In genomic region chr3:183520295-183520694, GRCh38 we compare ENCODE assay signal across 14 cellular contexts. TPM values are rescaled to one million over a fixed set of nuclear protein-coding genes. Genes with fewer than 3 reads are reported as not detected.
DNase-seq lines count a peak whose midpoint lies in the region; ATAC-seq, FAIRE-seq and TF ChIP-seq lines count a peak whose summit lies in the region.
"Not testable (repeated sequence)": the region's sequence is repeated elsewhere in the genome, so short reads cannot be mapped to it uniquely, and the experiment has no call there.
"Had no signal": no experiment of that assay in that cellular context is flagged by ENCODE, and none has a peak within 500 bp of the region (broad histone marks: within the 10 kb centered on the region; RNA-seq: fewer than 3 reads in every experiment).

No MANE protein-coding gene starts in this region.

- FAIRE-seq in K562 (lab: Jason Lieb, UNC) = not testable (repeated sequence)

- H3K9me3 ChIP-seq in CD8-positive, alpha-beta T cell (ENCODE audit: low read length); MM.1S (replicated peaks; ENCODE audit: insufficient read depth, low read length); K562 (replicated peaks; ENCODE audit: control insufficient read depth, insufficient read depth, low read depth, low read length): not testable (repeated sequence)

- peak overlapping the region; percentile 80; the same call in 1 of the 2 replicates for H3K9ac ChIP-seq in MM.1S (ENCODE audit: low read length)
- peak overlapping the region in 1 of 2 experiments; percentile 45; a peak in 1 of 4 replicates for H3K9ac ChIP-seq in K562 (ENCODE audit: insufficient read depth in 1 of 2, low read depth in 2 of 2, low read length in 2 of 2)

- H2AFZ ChIP-seq in MM.1S (ENCODE audit: low read length) = not testable (repeated sequence)
- 0 out of 2 replicates have a peak overlapping the region, but pooled peaks have one; percentile 53 for H2AFZ ChIP-seq in K562 (ENCODE audit: low read depth, low read length)

- not testable (repeated sequence) for H3K9me1 ChIP-seq in K562 (ENCODE audit: control insufficient read depth, insufficient read depth, low read length)

- H3F3A ChIP-seq in MM.1S (ENCODE audit: insufficient read depth, low read length) = peaks cover 61% of the 10 kb centered on the region

- H3K4me2 ChIP-seq in MM.1S (ENCODE audit: low read depth, low read length) (peak overlapping the region; percentile 89), K562 (ENCODE audit: insufficient read depth, low read length) (peak overlapping the region; percentile 24; the same call in 1 of the 2 replicates)

- TF ChIP-seq POLR2A in K562 (conservative IDR thresholded peaks at IDR 0.05) = not testable (repeated sequence)

- H3K4me3 Mint-ChIP-seq in CD8-positive, alpha-beta T cell; T-helper 1 cell treated with Interleukin-12 subunit alpha and Interleukin-12 subunit beta and Interleukin-4 antibody, amounts not matched to agents 30 μg/mL and 1 μg/mL, for 36 hours; activated CD4-positive, alpha-beta memory T cell treated with anti-CD3 and anti-CD28 coated beads for 36 hours; neural crest cell; stimulated activated naive B cell treated with anti-CD40 and anti-IgM and Interleukin-4, amounts not matched to agents 10 μg/mL and 1 μg/mL and 100 μg/mL, for 72 hours: not testable (repeated sequence)

- H3K27ac Mint-ChIP-seq in CD8-positive, alpha-beta T cell = peak overlapping the region; percentile 58
- peak overlapping the region; percentile 12 for H3K27ac Mint-ChIP-seq in T-helper 1 cell treated with Interleukin-12 subunit alpha and Interleukin-12 subunit beta and Interleukin-4 antibody, amounts not matched to agents 30 μg/mL and 1 μg/mL, for 36 hours
- not testable (repeated sequence) for H3K27ac Mint-ChIP-seq in activated CD4-positive, alpha-beta memory T cell treated with anti-CD3 and anti-CD28 coated beads for 36 hours
- H3K27ac Mint-ChIP-seq in neural crest cell (ENCODE audit: unreplicated experiment) = peak overlapping the region; percentile 4
- peak overlapping the region; percentile 7 for H3K27ac Mint-ChIP-seq in stimulated activated naive B cell treated with anti-CD40 and anti-IgM and Interleukin-4, amounts not matched to agents 10 μg/mL and 1 μg/mL and 100 μg/mL, for 72 hours

- not testable (repeated sequence) for H3K9me3 Mint-ChIP-seq in CD8-positive, alpha-beta T cell; T-helper 1 cell treated with Interleukin-12 subunit alpha and Interleukin-12 subunit beta and Interleukin-4 antibody, amounts not matched to agents 30 μg/mL and 1 μg/mL, for 36 hours; activated CD4-positive, alpha-beta memory T cell treated with anti-CD3 and anti-CD28 coated beads for 36 hours; neural crest cell; stimulated activated naive B cell treated with anti-CD40 and anti-IgM and Interleukin-4, amounts not matched to agents 10 μg/mL and 1 μg/mL and 100 μg/mL, for 72 hours

- ATAC-seq in CD8-positive, alpha-beta T cell; K562; stimulated activated naive B cell treated with anti-CD40 and anti-IgM and Interleukin-4, amounts not matched to agents 10 μg/mL and 1 μg/mL and 100 μg/mL, for 72 hours (replicated peaks): not testable (repeated sequence)

- H3K36me3 ChIP-seq in CD8-positive, alpha-beta T cell (ENCODE audit: insufficient read depth, low read length) = peaks cover 15% of the 10 kb centered on the region
- not testable (repeated sequence) for H3K36me3 ChIP-seq in MM.1S (replicated peaks; ENCODE audit: insufficient read depth, low read length); K562 (ENCODE audit: control insufficient read depth, insufficient read depth, low read length)

- in situ Hi-C loops in K562 (cut with MboI) = not testable (repeated sequence)

- not testable (repeated sequence) for H3K27me3 ChIP-seq in CD8-positive, alpha-beta T cell (ENCODE audit: insufficient read depth, low read length); MM.1S (replicated peaks; ENCODE audit: insufficient read depth, low read length); K562 (ENCODE audit: control insufficient read depth in 2 of 2, insufficient read depth in 2 of 2, low read length in 2 of 2)

- peaks cover 39% of the 10 kb centered on the region for H3K4me1 ChIP-seq in CD8-positive, alpha-beta T cell (ENCODE audit: insufficient read depth, low read length)
- H3K4me1 ChIP-seq in MM.1S (ENCODE audit: low read length) = peaks cover 74% of the 10 kb centered on the region
- peaks cover 12 to 38% of the 10 kb centered on the region in 2 experiments; a peak in 4 of 5 replicates for H3K4me1 ChIP-seq in K562 (replicated peaks in 1 of 2; ENCODE audit: control insufficient read depth in 2 of 2, insufficient read depth in 2 of 2, low read length in 2 of 2)

- H3K79me2 ChIP-seq in MM.1S (ENCODE audit: low read length) = peaks cover 87% of the 10 kb centered on the region
- H3K79me2 ChIP-seq in K562 (ENCODE audit: control insufficient read depth, insufficient read depth, low read length) = not testable (repeated sequence)

- not testable (repeated sequence) for TF ChIP-seq CTCF in CD8-positive, alpha-beta T cell (IDR thresholded peaks at IDR 0.05); MM.1S (IDR thresholded peaks at IDR 0.05; ENCODE audit: low read length); K562 (IDR thresholded peaks at IDR 0.05 in 2 of 3, conservative IDR thresholded peaks at IDR 0.05 in 1 of 3; ENCODE audit: insufficient read depth in 2 of 3, low read depth in 1 of 3, low read length in 3 of 3); neural crest cell (conservative IDR thresholded peaks at IDR 0.05)

- DNase-seq in CD8-positive, alpha-beta T cell; MM.1S; K562 (ENCODE audit: extremely low read depth in 1 of 4, low spot score in 3 of 4); neural crest cell (ENCODE audit: low read depth, low spot score); stimulated activated naive B cell treated with anti-CD40 and anti-IgM and Interleukin-4, amounts not matched to agents 10 μg/mL and 1 μg/mL and 100 μg/mL, for 72 hours: not testable (repeated sequence)
- DNase-seq in activated CD4-positive, alpha-beta memory T cell treated with anti-CD3 and anti-CD28 coated beads for 36 hours = peak; percentile 2
- peak; percentile 11 for DNase-seq in mesenteric fat pad (ENCODE audit: low spot score)

- not testable (repeated sequence) for H3K4me3 ChIP-seq in CD8-positive, alpha-beta T cell (ENCODE audit: low read depth, low read length); K562
- peak overlapping the region; percentile 36 for H3K4me3 ChIP-seq in MM.1S (ENCODE audit: low read length)

- TF ChIP-seq RAD21 in K562 (CRISPR knock-in tag; conservative IDR thresholded peaks at IDR 0.05 in 1 of 2, IDR thresholded peaks at IDR 0.05 in 1 of 2) = not testable (repeated sequence)

- not testable (repeated sequence) for TF ChIP-seq EP300 in K562 (IDR thresholded peaks at IDR 0.05; ENCODE audit: low read length)

- H3K27me3 Mint-ChIP-seq in CD8-positive, alpha-beta T cell (ENCODE audit: low read depth); T-helper 1 cell treated with Interleukin-12 subunit alpha and Interleukin-12 subunit beta and Interleukin-4 antibody, amounts not matched to agents 30 μg/mL and 1 μg/mL, for 36 hours (ENCODE audit: low read depth); activated CD4-positive, alpha-beta memory T cell treated with anti-CD3 and anti-CD28 coated beads for 36 hours; neural crest cell (ENCODE audit: low read depth); stimulated activated naive B cell treated with anti-CD40 and anti-IgM and Interleukin-4, amounts not matched to agents 10 μg/mL and 1 μg/mL and 100 μg/mL, for 72 hours: not testable (repeated sequence)

- not testable (repeated sequence) for H3K9me2 ChIP-seq in MM.1S (replicated peaks; ENCODE audit: insufficient read depth, low read length)

- intact Hi-C loops in CD8-positive, alpha-beta T cell (cut with DNase I, micrococcal nuclease); activated CD4-positive, alpha-beta memory T cell treated with anti-CD3 and anti-CD28 coated beads for 36 hours (cut with micrococcal nuclease); K562 (cut with micrococcal nuclease): not testable (repeated sequence)

- peaks cover 57% of the 10 kb centered on the region for H3K36me3 Mint-ChIP-seq in CD8-positive, alpha-beta T cell
- H3K36me3 Mint-ChIP-seq in T-helper 1 cell treated with Interleukin-12 subunit alpha and Interleukin-12 subunit beta and Interleukin-4 antibody, amounts not matched to agents 30 μg/mL and 1 μg/mL, for 36 hours (ENCODE audit: low read depth) = peaks cover 38% of the 10 kb centered on the region
- H3K36me3 Mint-ChIP-seq in activated CD4-positive, alpha-beta memory T cell treated with anti-CD3 and anti-CD28 coated beads for 36 hours = peaks cover 46% of the 10 kb centered on the region
- H3K36me3 Mint-ChIP-seq in neural crest cell (ENCODE audit: low read depth) = not testable (repeated sequence)
- H3K36me3 Mint-ChIP-seq in stimulated activated naive B cell treated with anti-CD40 and anti-IgM and Interleukin-4, amounts not matched to agents 10 μg/mL and 1 μg/mL and 100 μg/mL, for 72 hours = peaks cover 43 to 69% of the 10 kb centered on the region in 2 donors

- WGBS in K562 (ENCODE audit: insufficient coverage, low coverage, missing lambda C conversion rate) = 25% methylated on average over 7 of the region's 8 CpGs

- BruUV-seq in K562 (replicated peaks; lab: Mats Ljungman, UMichigan) = not testable (repeated sequence)

- CTCF ChIA-PET in CD8-positive, alpha-beta T cell (lab: Charles Lee); activated CD4-positive, alpha-beta memory T cell treated with anti-CD3 and anti-CD28 coated beads for 36 hours (lab: Charles Lee); K562 (lab: Yijun Ruan, JAX; ENCODE audit: low intra/inter-chr PET ratio): not testable (repeated sequence)

- not testable (repeated sequence) for H4K20me1 ChIP-seq in MM.1S (ENCODE audit: insufficient read depth, low read length); K562 (replicated peaks; ENCODE audit: control insufficient read depth, insufficient read depth, low read length)

- H3K27ac ChIP-seq in CD8-positive, alpha-beta T cell (ENCODE audit: low read depth, low read length); K562 (ENCODE audit: extremely low read depth, low read depth, low read length): not testable (repeated sequence)
- H3K27ac ChIP-seq in MM.1S (ENCODE audit: low read length) = peak overlapping the region; percentile 94

- peaks cover 50% of the 10 kb centered on the region for H3K4me1 Mint-ChIP-seq in CD8-positive, alpha-beta T cell (ENCODE audit: low read depth)
- H3K4me1 Mint-ChIP-seq in T-helper 1 cell treated with Interleukin-12 subunit alpha and Interleukin-12 subunit beta and Interleukin-4 antibody, amounts not matched to agents 30 μg/mL and 1 μg/mL, for 36 hours (ENCODE audit: low read depth) = peaks cover 44% of the 10 kb centered on the region
- peaks cover 59% of the 10 kb centered on the region for H3K4me1 Mint-ChIP-seq in activated CD4-positive, alpha-beta memory T cell treated with anti-CD3 and anti-CD28 coated beads for 36 hours (ENCODE audit: low read depth)
- H3K4me1 Mint-ChIP-seq in neural crest cell = peaks cover 29% of the 10 kb centered on the region
- H3K4me1 Mint-ChIP-seq in stimulated activated naive B cell treated with anti-CD40 and anti-IgM and Interleukin-4, amounts not matched to agents 10 μg/mL and 1 μg/mL and 100 μg/mL, for 72 hours = peaks cover 43 to 57% of the 10 kb centered on the region in 2 donors

- POLR2A ChIA-PET in CD8-positive, alpha-beta T cell (lab: Charles Lee); activated CD4-positive, alpha-beta memory T cell treated with anti-CD3 and anti-CD28 coated beads for 36 hours (lab: Charles Lee); K562 (lab: Yijun Ruan, JAX): not testable (repeated sequence)

RNA-seq across cellular contexts. Expression of gene KLHL6, which starts 35.2 kb away (rescaled TPM):
- total RNA-seq in CD8-positive, alpha-beta T cell = 10 to 100 TPM; 27.7 to 29.7 TPM
- 10 to 100 TPM; 63.5 to 65.2 TPM for total RNA-seq in activated CD4-positive, alpha-beta memory T cell treated with anti-CD3 and anti-CD28 coated beads for 36 hours
- total RNA-seq in K562 (2011; cell fraction: chromatin; rRNA removed; ENCODE audit: low replicate concordance) = 1.2 and 1.8 TPM in 2 replicates
- 0.67 and 0.92 TPM in 2 replicates for total RNA-seq in K562 (2011; cell fraction: nucleolus; rRNA removed)
- total RNA-seq in K562 (2011; cell fraction: nucleoplasm; rRNA removed) = 1.3 and 1.8 TPM in 2 replicates
- total RNA-seq in K562 (2014; rRNA removed) (1.2 and 1.4 TPM in 2 replicates), K562 (2014; rRNA removed; fragmentation: Illumina TruSeq; extraction: Trizol) (1.9 and 2.0 TPM in 2 replicates), K562 (2015; rRNA removed; fragmentation: Illumina TruSeq; extraction: Trizol) (1.2 and 1.3 TPM in 2 replicates), K562 (2021) (1.4 and 2.1 TPM in 2 replicates), mesenteric fat pad (5.7 TPM), neural crest cell (0.11 and 0.12 TPM in 2 replicates)
- polyA plus RNA-seq in K562 (2011; rRNA removed) (0.61 and 0.70 TPM in 2 replicates), K562 (2014; fragmentation: Illumina TruSeq; extraction: Trizol) (1.7 TPM in 2 replicates), K562 (2014; fragmentation: Nextera tagmentation; extraction: Ambion mirVana) (under 1 TPM; 0.18 to 0.46 TPM), K562 (2014; rRNA removed) (1.7 and 2.1 TPM in 2 replicates)
- polyA plus RNA-seq in K562 (2011; cell fraction: cytosol; rRNA removed) = 0.37 and 0.46 TPM in 2 replicates
- 1.2 and 1.5 TPM in 2 replicates for polyA plus RNA-seq in K562 (2011; cell fraction: nucleus; rRNA removed)
- 1.4 and 5.2 TPM in 2 replicates for polyA plus RNA-seq in K562 (2012)
- polyA minus RNA-seq in K562 (2011; rRNA and poly(A)+ RNA removed) = 0.67 and 1.1 TPM in 2 replicates
- 0.27 and 0.48 TPM in 2 replicates for polyA minus RNA-seq in K562 (2011; cell fraction: cytosol; rRNA and poly(A)+ RNA removed)
- 0.81 and 1.3 TPM in 2 replicates for polyA minus RNA-seq in K562 (2011; cell fraction: nucleus; rRNA and poly(A)+ RNA removed)
- total RNA-seq: Daoy, G401, MCF 10A, RPMI7951, SJCRH30 had no signal
- polyA plus RNA-seq: A549 had no signal
